In the genomic region with DNA sequence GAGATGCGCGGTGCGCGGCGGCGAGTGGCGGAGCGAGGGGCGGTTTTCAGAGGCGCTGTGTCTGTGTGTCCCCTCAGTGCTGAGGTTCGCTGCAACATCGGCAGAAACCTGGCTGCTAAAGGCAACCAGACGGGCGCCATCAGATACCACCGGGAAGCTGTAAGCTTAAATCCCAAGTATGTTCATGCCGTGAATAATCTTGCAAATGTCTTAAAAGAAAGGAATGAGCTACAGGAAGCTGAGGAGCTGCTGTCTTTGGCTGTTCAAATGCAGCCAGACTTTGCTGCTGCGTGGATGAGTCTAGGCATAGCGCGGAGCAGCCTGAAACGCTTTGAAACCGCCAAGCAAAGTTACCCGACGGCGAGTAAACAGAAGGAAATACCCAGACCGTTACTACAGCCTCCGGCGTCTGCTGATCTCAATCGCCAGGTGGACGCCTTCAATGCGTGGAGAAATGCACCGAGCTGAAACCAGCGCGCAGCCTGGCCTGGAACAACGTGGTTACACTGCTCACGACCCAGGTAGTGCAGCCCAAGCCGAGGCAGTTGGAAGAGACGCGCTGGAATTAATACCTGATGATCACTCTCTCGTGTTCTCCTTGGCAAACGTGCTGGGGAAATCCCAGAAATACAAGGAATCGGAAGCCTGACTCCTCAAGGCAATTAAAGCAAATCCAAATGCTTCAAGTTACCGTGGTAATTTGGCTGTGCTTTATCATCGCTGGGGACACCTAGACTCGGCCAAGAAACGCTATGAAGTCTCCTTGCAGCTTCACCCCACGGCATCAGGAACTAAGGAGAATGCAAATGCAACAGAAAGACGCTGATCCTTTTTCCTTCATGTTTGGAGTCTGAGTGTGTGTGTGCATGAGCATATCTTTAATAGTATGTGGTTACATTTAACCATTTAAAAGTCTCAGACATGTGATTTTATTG, we compare ENCODE assay signal across 13 cellular contexts. TPM values are rescaled to one million over a fixed set of nuclear protein-coding genes. Genes with fewer than 3 reads are reported as not detected.
DNase-seq lines count a peak whose midpoint lies in the region; ATAC-seq, FAIRE-seq and TF ChIP-seq lines count a peak whose summit lies in the region.
"Had no signal": no experiment of that assay in that cellular context is flagged by ENCODE, and none has a peak within 500 bp of the region (broad histone marks: within the 10 kb centered on the region; RNA-seq: fewer than 3 reads in every experiment).

No MANE protein-coding gene starts in this region.

- ATAC-seq in activated CD8-positive, alpha-beta memory T cell treated with anti-CD3 and anti-CD28 coated beads, Interleukin-2, amount 10 ng/mL, durations not matched to agents 7 days and 5 days: no peak
- no peak for ATAC-seq in natural killer cell

- H3K36me3 Mint-ChIP-seq in activated CD8-positive, alpha-beta memory T cell treated with anti-CD3 and anti-CD28 coated beads, Interleukin-2, amount 10 ng/mL, durations not matched to agents 7 days and 5 days: peaks cover 1% of the 10 kb centered on the region
- H3K36me3 Mint-ChIP-seq in type B pancreatic cell (no peaks in the 10 kb centered on the region), natural killer cell (no peaks in the 10 kb centered on the region)

- H3K4me3 Mint-ChIP-seq in activated CD8-positive, alpha-beta memory T cell treated with anti-CD3 and anti-CD28 coated beads, Interleukin-2, amount 10 ng/mL, durations not matched to agents 7 days and 5 days: no peak overlapping the region
- H3K4me3 Mint-ChIP-seq in type B pancreatic cell (peak overlapping the region; percentile 52), natural killer cell (no peak overlapping the region)

- H3K27ac Mint-ChIP-seq in activated CD8-positive, alpha-beta memory T cell treated with anti-CD3 and anti-CD28 coated beads, Interleukin-2, amount 10 ng/mL, durations not matched to agents 7 days and 5 days: no peak overlapping the region
- no peak overlapping the region for H3K27ac Mint-ChIP-seq in type B pancreatic cell
- H3K27ac Mint-ChIP-seq in natural killer cell: no peak overlapping the region

- CTCF ChIA-PET in activated CD8-positive, alpha-beta memory T cell treated with anti-CD3 and anti-CD28 coated beads, Interleukin-2, amount 10 ng/mL, durations not matched to agents 7 days and 5 days (lab: Charles Lee): no interaction called here

- no peaks in the 10 kb centered on the region for H3K9me3 ChIP-seq in iPS-18c (ENCODE audit: control insufficient read depth, insufficient read depth, low read length)

- peaks cover 2% of the 10 kb centered on the region for H3K9me3 Mint-ChIP-seq in activated CD8-positive, alpha-beta memory T cell treated with anti-CD3 and anti-CD28 coated beads, Interleukin-2, amount 10 ng/mL, durations not matched to agents 7 days and 5 days (ENCODE audit: low read depth)
- no peaks in the 10 kb centered on the region for H3K9me3 Mint-ChIP-seq in type B pancreatic cell
- no peaks in the 10 kb centered on the region for H3K9me3 Mint-ChIP-seq in natural killer cell

- FAIRE-seq in H54 (lab: Jason Lieb, UNC): no peak

- peak overlapping the region; percentile 40; the same call in 1 of the 2 replicates for H3K4me3 ChIP-seq in iPS-18c (ENCODE audit: insufficient read depth, low read depth, low read length)

- intact Hi-C loops in natural killer cell (cut with micrococcal nuclease): no loop called here

- peaks cover 3% of the 10 kb centered on the region for H3K4me1 Mint-ChIP-seq in activated CD8-positive, alpha-beta memory T cell treated with anti-CD3 and anti-CD28 coated beads, Interleukin-2, amount 10 ng/mL, durations not matched to agents 7 days and 5 days
- H3K4me1 Mint-ChIP-seq in type B pancreatic cell (ENCODE audit: unreplicated experiment): no peaks in the 10 kb centered on the region
- no peaks in the 10 kb centered on the region for H3K4me1 Mint-ChIP-seq in natural killer cell

- no peak for TF ChIP-seq CTCF in type B pancreatic cell (conservative IDR thresholded peaks at IDR 0.05)
- no peak for TF ChIP-seq CTCF in natural killer cell (IDR thresholded peaks at IDR 0.05)

- peak; percentile 51 for DNase-seq in activated CD8-positive, alpha-beta memory T cell treated with anti-CD3 and anti-CD28 coated beads, Interleukin-2, amount 50 U/mL, for 48 hours
- no peak for DNase-seq in activated CD8-positive, alpha-beta memory T cell treated with anti-CD3 and anti-CD28 coated beads, Interleukin-2, amount 10 ng/mL, durations not matched to agents 7 days and 5 days
- peak; percentile 17 for DNase-seq in amniotic epithelial cell (ENCODE audit: low read depth)
- DNase-seq in type B pancreatic cell (ENCODE audit: extremely low spot score, unreplicated experiment): no peak
- no peak for DNase-seq in H54 (ENCODE audit: insufficient read length, low spot score)
- DNase-seq in NK-92 (lab: John Stamatoyannopoulos, UW; ENCODE audit: unreplicated experiment): no peak
- no peak for DNase-seq in natural killer cell
- DNase-seq: activated effector memory CD4-positive, alpha-beta T cell treated with Interleukin-2 at 50 U/mL for 16 hours; BE2C; NCI-H2029; stimulated activated naive CD4-positive, alpha-beta T cell treated with Interleukin-2 at 50 U/mL for 16 hours had no signal

- no peak for TF ChIP-seq POLR2A in H54 (IDR thresholded peaks at IDR 0.05; ENCODE audit: low read depth, low read length)

- H3K27me3 Mint-ChIP-seq in activated CD8-positive, alpha-beta memory T cell treated with anti-CD3 and anti-CD28 coated beads, Interleukin-2, amount 10 ng/mL, durations not matched to agents 7 days and 5 days: peaks cover 57% of the 10 kb centered on the region
- H3K27me3 Mint-ChIP-seq in type B pancreatic cell (peaks cover 96% of the 10 kb centered on the region), natural killer cell (ENCODE audit: low read depth in 2 of 2) (peaks cover 37 to 67% of the 10 kb centered on the region in 2 donors)

RNA-seq across cellular contexts. Expression of a gene that starts 15.9 kb away (rescaled TPM):
- total RNA-seq in activated CD8-positive, alpha-beta memory T cell treated with anti-CD3 and anti-CD28 coated beads, Interleukin-2, amount 10 ng/mL, durations not matched to agents 7 days and 5 days: not detected
- total RNA-seq in type B pancreatic cell (ENCODE audit: low replicate concordance) (not detected in 2 replicates), natural killer cell (not detected)
- total RNA-seq: T-helper 1 cell treated with Interleukin-12 subunit alpha and Interleukin-12 subunit beta and Interleukin-4 antibody, amounts not matched to agents 30 ng/mL and 1 ng/mL, for 36 hours had no signal

RNA-seq across cellular contexts. Expression of a gene that starts 32.3 kb away (rescaled TPM):
- not detected for total RNA-seq in activated CD8-positive, alpha-beta memory T cell treated with anti-CD3 and anti-CD28 coated beads, Interleukin-2, amount 10 ng/mL, durations not matched to agents 7 days and 5 days
- total RNA-seq in type B pancreatic cell (ENCODE audit: low replicate concordance) (not detected in 2 replicates), natural killer cell (not detected)
- total RNA-seq: T-helper 1 cell treated with Interleukin-12 subunit alpha and Interleukin-12 subunit beta and Interleukin-4 antibody, amounts not matched to agents 30 ng/mL and 1 ng/mL, for 36 hours had no signal

Comparison
In these comparisons a context has a peak if more than half of its experiments do, and no peak if none do; other contexts are left out.
1. DNase-seq: peak in activated CD8-positive, alpha-beta memory T cell treated with anti-CD3 and anti-CD28 coated beads, Interleukin-2, amount 50 U/mL, for 48 hours (single experiment) and amniotic epithelial cell (single experiment); none in activated CD8-positive, alpha-beta memory T cell treated with anti-CD3 and anti-CD28 coated beads, Interleukin-2, amount 10 ng/mL, durations not matched to agents 7 days and 5 days (single experiment), type B pancreatic cell (single experiment), H54 (single experiment), NK-92 (single experiment) and natural killer cell (single experiment).